In the genomic region with DNA sequence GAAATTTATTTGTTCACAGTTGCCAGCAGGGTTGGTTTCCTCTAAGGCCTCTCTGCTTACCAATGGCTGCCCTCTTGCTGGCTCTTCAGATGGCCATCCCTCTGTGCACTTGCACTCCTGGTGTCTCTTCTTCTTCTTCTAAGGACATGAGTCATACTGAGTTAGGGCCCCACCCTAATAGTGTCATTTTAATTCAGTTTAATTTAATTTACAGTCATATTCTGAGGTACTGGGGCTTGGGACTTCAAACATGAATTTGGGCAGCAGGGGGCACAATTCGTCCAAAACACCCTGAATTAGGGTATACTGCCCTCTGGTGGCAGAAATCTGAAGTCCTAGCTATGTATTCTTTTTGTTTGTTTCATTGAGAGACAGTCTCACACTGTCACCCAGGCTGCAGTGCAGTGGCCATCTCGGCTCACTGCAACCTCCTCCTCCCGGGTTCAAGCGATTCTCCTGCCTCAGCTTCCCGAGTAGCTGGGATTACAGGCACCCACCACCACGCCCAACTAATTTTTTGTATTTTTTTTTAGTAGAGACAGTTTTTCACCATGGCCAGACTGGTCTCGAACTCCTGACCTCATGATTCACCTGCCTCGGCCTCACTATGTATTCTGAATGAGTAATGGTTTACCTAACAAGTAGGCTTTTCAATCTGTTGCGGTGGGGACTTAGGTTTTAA, we compare ENCODE assay signal across 8 cellular contexts. TPM values are rescaled to one million over a fixed set of nuclear protein-coding genes. Genes with fewer than 3 reads are reported as not detected.
DNase-seq lines count a peak whose midpoint lies in the region; TF ChIP-seq lines count a peak whose summit lies in the region.

No MANE protein-coding gene starts in this region.

- H2BK12ac ChIP-seq in trophoblast cell (ENCODE audit: low read length) = no peak overlapping the region

- H4K8ac ChIP-seq in trophoblast cell (ENCODE audit: low read depth, low read length) = no peak overlapping the region

- no peak for TF ChIP-seq POLR2A in transverse colon (IDR thresholded peaks at IDR 0.05)

- CTCF ChIA-PET in Calu3 (lab: Charles Lee) = interaction anchor here (0.5 to 2.9 kb wide), 14 partner anchors 8 to 1435 kb away, joined by 3 to 14 read pairs (median 4); partner anchors contain the start of genes CCDC121, GPN1, PPM1G and SUPT7L

- no peak overlapping the region for H4K12ac ChIP-seq in trophoblast cell (ENCODE audit: low read depth, low read length)

- H3K23ac ChIP-seq in trophoblast cell (ENCODE audit: low read length) = no peak overlapping the region

- no peak overlapping the region for H3K14ac ChIP-seq in trophoblast cell (ENCODE audit: low read length)

- no peaks in the 10 kb centered on the region for H3K27me3 Mint-ChIP-seq in Calu3 (ENCODE audit: unreplicated experiment)

- H3K9me3 Mint-ChIP-seq in Calu3 (ENCODE audit: low read depth, unreplicated experiment) = no peaks in the 10 kb centered on the region

- no peak overlapping the region for H2BK120ac ChIP-seq in trophoblast cell (ENCODE audit: insufficient read depth, low read length, poor library complexity)

- H3K9me3 ChIP-seq in GM23248 (ENCODE audit: low read depth) (no peaks in the 10 kb centered on the region), trophoblast cell (ENCODE audit: insufficient read depth, low read depth, low read length) (no peaks in the 10 kb centered on the region), transverse colon (no peaks in the 10 kb centered on the region)

- H3K27ac ChIP-seq in GM23248 (peak overlapping the region; percentile 96), trophoblast cell (ENCODE audit: low read depth, low read length) (no peak overlapping the region), transverse colon (peak overlapping the region in 2 of 4 donors; percentile 18 to 36)

- H3K4me1 ChIP-seq in GM23248 (ENCODE audit: insufficient read depth) (peaks cover 31% of the 10 kb centered on the region), trophoblast cell (ENCODE audit: control insufficient read depth in 1 of 2, insufficient read depth in 2 of 2, low read length in 2 of 2) (peaks cover 0 to 5% of the 10 kb centered on the region in 2 experiments), transverse colon (peaks cover 0 to 27% (median 11%) of the 10 kb centered on the region in 4 donors)

- whole genome bisulfite sequencing in GM23248 (ENCODE audit: low coverage in 1 of 2, low lambda C conversion rate in 2 of 2, missing lambda C conversion rate in 2 of 2), 2 experiments = 23 to 28% methylated on average over 9 of the region's 9 CpGs
- WGBS in trophoblast cell (ENCODE audit: extremely low coverage, insufficient coverage, insufficient read length) = no CpG with 5 or more reads among the region's 9 CpGs
- 36 to 69% methylated on average over 4 to 9 of the region's 9 CpGs for WGBS in transverse colon (ENCODE audit: low coverage in 1 of 2), 2 donors

- peaks cover 40% of the 10 kb centered on the region for H3K4me1 Mint-ChIP-seq in Calu3 (ENCODE audit: low read depth, unreplicated experiment)

- H3K79me1 ChIP-seq in trophoblast cell (ENCODE audit: low read length) = no peaks in the 10 kb centered on the region

- peak overlapping the region; percentile 9 for H3K4me3 Mint-ChIP-seq in Calu3 (ENCODE audit: low read depth, unreplicated experiment)

- in situ Hi-C loops in GM23248 (cut with MboI) (no loop called here), SK-MEL-5 (cut with HindIII; ENCODE audit: low pct_unique_long_range_greater_than_20kb, low sequenced_read_pairs) (no loop called here), transverse colon (cut with MboI; ENCODE audit: low pct_ligation_motif_present in 1 of 4, low pct_unique_long_range_greater_than_20kb in 1 of 4, low sequenced_read_pairs in 3 of 4) (no loop called here)

- no peak overlapping the region for H3K18ac ChIP-seq in trophoblast cell (ENCODE audit: low read length)

- H4K20me1 ChIP-seq in GM23248 (ENCODE audit: insufficient read depth) = no peaks in the 10 kb centered on the region

- no peak overlapping the region for H3K4ac ChIP-seq in trophoblast cell (ENCODE audit: low read depth, low read length)

- H3K27ac Mint-ChIP-seq in Calu3 (ENCODE audit: unreplicated experiment) = peak overlapping the region; percentile 92

- no peak overlapping the region for H2AK5ac ChIP-seq in trophoblast cell (ENCODE audit: low read length)

- H3K27me3 ChIP-seq in GM23248 (replicated peaks; ENCODE audit: insufficient read depth) (no peaks in the 10 kb centered on the region), trophoblast cell (ENCODE audit: insufficient read depth, low read length) (no peaks in the 10 kb centered on the region), transverse colon (no peaks in the 10 kb centered on the region)

- no peak for TF ChIP-seq EP300 in transverse colon (IDR thresholded peaks at IDR 0.05; ENCODE audit: low read depth)

- peak; percentile 96 for TF ChIP-seq CTCF in Calu3 (IDR thresholded peaks at IDR 0.05; ENCODE audit: unreplicated experiment)
- TF ChIP-seq CTCF in transverse colon (IDR thresholded peaks at IDR 0.05) = peak; percentile 95 to 99 (median 98)

- DNase-seq in Calu3 = peak; percentile 88
- DNase-seq in GM23248 = peak; percentile 86
- DNase-seq in NCI-H1092 (lab: John Stamatoyannopoulos, UW) = peak; percentile 85
- peak; percentile 98 for DNase-seq in SK-MEL-5 (ENCODE audit: low read depth, low spot score)
- DNase-seq in activated naive CD4-positive, alpha-beta T cell (lab: John Stamatoyannopoulos, UW) = peak; percentile 47 to 78 (median 61)
- peak; percentile 77 for DNase-seq in globus pallidus (ENCODE audit: low spot score)
- DNase-seq in trophoblast cell = peak; percentile 91 to 100
- peak; percentile 85 for DNase-seq in transverse colon

- no peak overlapping the region for H3K4me2 ChIP-seq in GM23248 (ENCODE audit: unreplicated experiment)
- H3K4me2 ChIP-seq in trophoblast cell (ENCODE audit: low read length) = no peak overlapping the region

- no peak overlapping the region for H2BK5ac ChIP-seq in trophoblast cell (ENCODE audit: low read depth, low read length, poor library complexity)

- no TSS peak for BruUV-seq in Calu3 (replicated peaks; lab: Mats Ljungman, UMichigan)

- H3K36me3 Mint-ChIP-seq in Calu3 (ENCODE audit: insufficient read depth, unreplicated experiment) = peaks cover 31% of the 10 kb centered on the region

- H3K4me3 ChIP-seq in GM23248 (no peak overlapping the region), trophoblast cell (ENCODE audit: low read depth, low read length) (no peak overlapping the region), transverse colon (no peak overlapping the region)

- peaks cover 33% of the 10 kb centered on the region for H3F3A ChIP-seq in GM23248 (ENCODE audit: insufficient read depth)

- H3K9me2 ChIP-seq in GM23248 (ENCODE audit: insufficient read depth) = no peaks in the 10 kb centered on the region

- H2AFZ ChIP-seq in GM23248 (no peak overlapping the region), trophoblast cell (ENCODE audit: insufficient read depth, low read length, poor library complexity) (no peak overlapping the region)

- H3K36me3 ChIP-seq in GM23248 (ENCODE audit: low read depth) (peaks cover 27% of the 10 kb centered on the region), trophoblast cell (ENCODE audit: control insufficient read depth in 1 of 2, insufficient read depth in 2 of 2, low read length in 2 of 2) (peaks cover 14 to 17% of the 10 kb centered on the region in 2 experiments), transverse colon (peaks cover 0 to 38% (median 17%) of the 10 kb centered on the region in 4 donors)

- peak overlapping the region; percentile 56 for H3K9ac ChIP-seq in GM23248
- no peak overlapping the region for H3K9ac ChIP-seq in trophoblast cell (ENCODE audit: low read length)

- peak overlapping the region; percentile 6 for H4K91ac ChIP-seq in trophoblast cell (ENCODE audit: low read depth, low read length)

- intact Hi-C loops in Calu3 (cut with micrococcal nuclease; ENCODE audit: unreplicated experiment) = no loop called here
- intact Hi-C loops in transverse colon (cut with DNase I; ENCODE audit: low total_unique reads) = no loop called here

- no peaks in the 10 kb centered on the region for H3K79me2 ChIP-seq in GM23248 (ENCODE audit: insufficient read depth)
- no peaks in the 10 kb centered on the region for H3K79me2 ChIP-seq in trophoblast cell (ENCODE audit: control insufficient read depth, insufficient read depth, low read length, poor library complexity)

RNA-seq across cellular contexts. Expression of gene SLC4A1AP, which starts 19.8 kb away (rescaled TPM):
- 24.2 and 27.8 TPM in 2 replicates for total RNA-seq in Calu3 (2022)
- 21.0 and 23.9 TPM in 2 replicates for total RNA-seq in GM23248 (2014; rRNA removed; shearing (Covaris generic))
- 22.4 and 24.4 TPM in 2 replicates for polyA plus RNA-seq in GM23248 (2016; fragmentation: Nextera tagmentation; extraction: Ambion mirVana)
- total RNA-seq in SK-MEL-5 (2014; rRNA removed; shearing (Covaris generic)) = 36.6 and 39.8 TPM in 2 replicates
- 33.6 and 41.3 TPM in 2 replicates for polyA plus RNA-seq in SK-MEL-5 (2015; cell fraction: cytosol; rRNA removed)
- 44.6 and 45.3 TPM in 2 replicates for polyA plus RNA-seq in SK-MEL-5 (2015; cell fraction: nucleus; rRNA removed)
- polyA plus RNA-seq in trophoblast cell (2013) = 22.4 and 23.3 TPM in 2 replicates
- 10 to 100 TPM in 3 of 4 donors, 1 to 10 TPM in 1; 9.0 to 21.1 (median 16.1) TPM for total RNA-seq in transverse colon

RNA-seq across cellular contexts. Expression of gene SUPT7L, which starts 20.1 kb away (rescaled TPM):
- total RNA-seq in Calu3 (2022) = 33.0 and 35.5 TPM in 2 replicates
- 24.6 and 25.3 TPM in 2 replicates for total RNA-seq in GM23248 (2014; rRNA removed; shearing (Covaris generic))
- polyA plus RNA-seq in GM23248 (2016; fragmentation: Nextera tagmentation; extraction: Ambion mirVana) = 22.0 and 23.3 TPM in 2 replicates
- 49.4 and 54.7 TPM in 2 replicates for total RNA-seq in SK-MEL-5 (2014; rRNA removed; shearing (Covaris generic))
- polyA plus RNA-seq in SK-MEL-5 (2015; cell fraction: cytosol; rRNA removed) = 36.3 and 43.9 TPM in 2 replicates
- 538 and 557 TPM in 2 replicates for polyA plus RNA-seq in SK-MEL-5 (2015; cell fraction: nucleus; rRNA removed)
- 28.1 and 28.7 TPM in 2 replicates for polyA plus RNA-seq in trophoblast cell (2013)
- total RNA-seq in transverse colon = 10 to 100 TPM; 30.4 to 43.6 (median 38.2) TPM

RNA-seq across cellular contexts. Expression of gene GPN1, which starts 54.7 kb away (rescaled TPM):
- total RNA-seq in Calu3 (2022) = 32.6 and 33.2 TPM in 2 replicates
- 24.7 and 25.1 TPM in 2 replicates for total RNA-seq in GM23248 (2014; rRNA removed; shearing (Covaris generic))
- polyA plus RNA-seq in GM23248 (2016; fragmentation: Nextera tagmentation; extraction: Ambion mirVana) = 41.4 and 42.4 TPM in 2 replicates
- total RNA-seq in SK-MEL-5 (2014; rRNA removed; shearing (Covaris generic)) = 39.8 and 40.5 TPM in 2 replicates
- polyA plus RNA-seq in SK-MEL-5 (2015; cell fraction: cytosol; rRNA removed) = 39.6 and 41.5 TPM in 2 replicates
- 19.6 and 28.6 TPM in 2 replicates for polyA plus RNA-seq in SK-MEL-5 (2015; cell fraction: nucleus; rRNA removed)
- 26.9 and 28.9 TPM in 2 replicates for polyA plus RNA-seq in trophoblast cell (2013)
- 10 to 100 TPM in 3 of 4 donors, not detected in 1; 14.6 to 24.3 (median 19.4) TPM for total RNA-seq in transverse colon

RNA-seq across cellular contexts. Expression of gene CCDC121, which starts 54.7 kb away (rescaled TPM):
- 5.5 and 6.3 TPM in 2 replicates for total RNA-seq in Calu3 (2022)
- total RNA-seq in GM23248 (2014; rRNA removed; shearing (Covaris generic)) = 1.6 and 3.4 TPM in 2 replicates
- polyA plus RNA-seq in GM23248 (2016; fragmentation: Nextera tagmentation; extraction: Ambion mirVana) = 0.50 and 0.87 TPM in 2 replicates
- 10.9 and 14.1 TPM in 2 replicates for total RNA-seq in SK-MEL-5 (2014; rRNA removed; shearing (Covaris generic))
- 5.7 and 6.0 TPM in 2 replicates for polyA plus RNA-seq in SK-MEL-5 (2015; cell fraction: cytosol; rRNA removed)
- 7.0 and 8.7 TPM in 2 replicates for polyA plus RNA-seq in SK-MEL-5 (2015; cell fraction: nucleus; rRNA removed)
- 2.1 and 2.7 TPM in 2 replicates for polyA plus RNA-seq in trophoblast cell (2013)
- total RNA-seq in transverse colon = 1 to 10 TPM in 2 of 4 donors, under 1 TPM in 1, not detected in 1; 0.80 to 4.3 (median 3.8) TPM
